21 cellular contexts compared by ENCODE assay signal in the genomic region with DNA sequence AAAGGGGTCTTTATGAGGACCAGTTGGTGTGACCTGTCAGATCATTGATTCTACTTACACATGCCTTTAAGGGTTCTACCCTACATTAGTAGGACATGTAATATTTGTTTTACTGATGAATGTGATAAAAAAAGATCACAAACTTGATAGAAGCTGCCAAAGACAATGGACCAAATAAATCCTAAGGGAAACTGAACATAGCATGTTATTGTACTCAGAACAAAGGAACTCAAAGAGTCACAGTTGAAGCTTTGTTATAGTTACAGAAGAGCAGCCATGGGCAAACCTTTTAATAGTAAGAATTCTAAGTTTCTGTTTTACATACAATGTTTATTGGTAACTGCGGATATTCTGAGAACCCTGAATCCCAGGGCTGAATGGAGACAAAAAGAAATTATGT.
A peak's percentile ranks its signal among the peaks of the same experiment; 100 is the strongest.
DNase-seq lines count a peak whose midpoint lies in the region; ATAC-seq and TF ChIP-seq lines count a peak whose summit lies in the region.
"Had no signal": no experiment of that assay in that cellular context is flagged by ENCODE, and none has a peak within 500 bp of the region (broad histone marks: within the 10 kb centered on the region; RNA-seq: fewer than 3 reads in every experiment).

No MANE protein-coding gene starts in this region.

- WGBS in body of pancreas, 2 donors = 53 to 65% methylated on average over 1 of the region's 1 CpG

- TF ChIP-seq CTCF in VCaP (conservative IDR thresholded peaks at IDR 0.05) (no peak), body of pancreas (IDR thresholded peaks at IDR 0.05) (no peak)

- no peak overlapping the region for H3K4me3 ChIP-seq in body of pancreas
- H3K4me3 ChIP-seq: BLaER1, GM23248, SK-N-MC had no signal

- intact Hi-C loops in body of pancreas (cut with DNase I) = no loop called here

- no peak for TF ChIP-seq POLR2A in body of pancreas (IDR thresholded peaks at IDR 0.05)

- ATAC-seq in body of pancreas (no peak), HG03280 (IDR thresholded peaks at IDR 0.05; ENCODE audit: unreplicated experiment) (no peak)

- peaks cover 0 to under 1% (median 0%) of the 10 kb centered on the region in 3 donors for H3K9me3 ChIP-seq in body of pancreas
- H3K9me3 ChIP-seq: BLaER1 had no signal

- H3K36me3 ChIP-seq in body of pancreas (replicated peaks in 1 of 2; ENCODE audit: insufficient read depth in 1 of 2, low read depth in 2 of 2) = no peaks in the 10 kb centered on the region
- H3K36me3 ChIP-seq: BLaER1 had no signal

- H3K27ac ChIP-seq in VCaP (peak overlapping the region; percentile 45), cingulate gyrus (ENCODE audit: low read depth, low read length) (peak overlapping the region; percentile 82), body of pancreas (no peak overlapping the region)
- H3K27ac ChIP-seq: BLaER1, GM23248, SK-N-MC had no signal

- H3K27me3 ChIP-seq in body of pancreas = no peaks in the 10 kb centered on the region
- H3K27me3 ChIP-seq: BLaER1 had no signal

- H3K4me1 ChIP-seq in body of pancreas = no peaks in the 10 kb centered on the region
- H3K4me1 ChIP-seq: BLaER1 had no signal

- DNase-seq in inferior parietal cortex (ENCODE audit: extremely low spot score) (peak; percentile 61), superior temporal gyrus (ENCODE audit: extremely low spot score) (peak; percentile 85), body of pancreas (no peak)
- no peak for DNase-seq in stimulated activated CD4-positive, alpha-beta T cell treated with anti-CD3 and anti-CD28 coated beads, Interleukin-15, amount 100 ng/mL, for 24 hours
- DNase-seq: CD4-positive, CD25-positive, alpha-beta regulatory T cell; DMS153; DND-41; GM23248; H7; IMR-90; KG1; MM.1S; NCI-H2029; NCI-H524 treated with DMSO at 0.1 percent for 48 hours; NCI-H774; SIG-M5 had no signal

Comparison
In these comparisons a context has a peak if more than half of its experiments do, and no peak if none do; other contexts are left out.
1. H3K27ac ChIP-seq: peak in VCaP (single experiment) and cingulate gyrus (single experiment); none in body of pancreas (0 of 4).
2. DNase-seq: peak in inferior parietal cortex (single experiment) and superior temporal gyrus (single experiment); none in body of pancreas (0 of 4) and stimulated activated CD4-positive, alpha-beta T cell treated with anti-CD3 and anti-CD28 coated beads, Interleukin-15, amount 100 ng/mL, for 24 hours (single experiment).